20 cellular contexts compared by ENCODE assay signal in the genomic region with DNA sequence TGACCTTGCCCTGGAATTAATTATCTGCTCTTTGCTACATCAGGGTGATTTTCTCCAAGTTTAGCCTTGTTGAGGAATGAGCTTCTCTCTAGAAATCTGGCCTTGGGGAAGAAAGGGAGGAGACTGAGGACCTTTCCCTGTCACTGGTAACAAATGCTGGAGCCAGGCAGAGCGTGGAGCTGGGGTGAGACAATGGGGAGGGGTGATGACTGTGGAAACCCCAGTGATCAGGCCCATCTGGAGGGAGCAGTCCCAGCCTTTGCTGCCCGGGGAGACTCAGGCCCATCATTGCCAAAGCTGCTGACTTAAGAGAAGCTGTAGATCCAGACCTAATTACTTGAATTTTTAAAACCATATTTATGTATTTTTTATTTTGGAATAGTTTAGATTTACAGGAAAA. TPM values are rescaled to one million over a fixed set of nuclear protein-coding genes. Genes with fewer than 3 reads are reported as not detected.
A peak's percentile ranks its signal among the peaks of the same experiment; 100 is the strongest.
DNase-seq lines count a peak whose midpoint lies in the region; ATAC-seq, FAIRE-seq and TF ChIP-seq lines count a peak whose summit lies in the region.
"Had no signal": no experiment of that assay in that cellular context is flagged by ENCODE, and none has a peak within 500 bp of the region (broad histone marks: within the 10 kb centered on the region; RNA-seq: fewer than 3 reads in every experiment).

No MANE protein-coding gene starts in this region.

- H3K27ac ChIP-seq in kidney (ENCODE audit: low read depth in 2 of 2, low read length in 2 of 2) (no peak overlapping the region), upper lobe of right lung (no peak overlapping the region)
- H3K27ac ChIP-seq: transverse colon had no signal

- H3K9me3 Mint-ChIP-seq in activated T-cell treated with anti-CD3 and anti-CD28 coated beads, Interleukin-2, amount 50 U/mL, for 24 hours, result peaks cover 3% of the 10 kb centered on the region
- H3K9me3 Mint-ChIP-seq in activated T-helper 17 cell treated with anti-CD3 and anti-CD28 coated beads, Interleukin-2, amount 50 U/mL, for 72 hours, result no peaks in the 10 kb centered on the region
- H3K9me3 Mint-ChIP-seq: memory B cell; naive thymus-derived CD8-positive, alpha-beta T cell had no signal

- no peaks in the 10 kb centered on the region for H3K27me3 ChIP-seq in upper lobe of right lung
- H3K27me3 ChIP-seq: transverse colon had no signal

- peaks cover 29% of the 10 kb centered on the region for H3K36me3 Mint-ChIP-seq in activated T-cell treated with anti-CD3 and anti-CD28 coated beads, Interleukin-2, amount 50 U/mL, for 24 hours (ENCODE audit: low read depth)
- no peaks in the 10 kb centered on the region for H3K36me3 Mint-ChIP-seq in activated T-helper 17 cell treated with anti-CD3 and anti-CD28 coated beads, Interleukin-2, amount 50 U/mL, for 72 hours (ENCODE audit: low read depth)
- H3K36me3 Mint-ChIP-seq: CD14-positive monocyte had no signal

- DNase-seq in activated T-cell treated with anti-CD3 and anti-CD28 coated beads, Interleukin-2, amount 50 U/mL, for 24 hours, result no peak
- no peak for DNase-seq in activated T-cell treated with anti-CD3 and anti-CD28 coated beads, Interleukin-2, amount 50 U/mL, for 1 hour
- DNase-seq in kidney (peak; percentile 72), upper lobe of right lung (no peak), hepatic stellate cell (ENCODE audit: low spot score) (no peak), NCI-H345 (lab: John Stamatoyannopoulos, UW) (no peak)
- DNase-seq: activated CD4-positive, CD25-positive, alpha-beta regulatory T cell treated with anti-CD3 and anti-CD28 coated beads, Interleukin-2, amount 50 U/mL, for 72 hours; central memory CD4-positive, alpha-beta T cell; GDM1; naive thymus-derived CD8-positive, alpha-beta T cell; NCI-H2171; NCI-H526 treated with DMSO at 0.1 percent for 48 hours; stimulated activated CD4-positive, alpha-beta T cell treated with anti-CD3 and anti-CD28 coated beads, Interleukin-2, amount 100 ng/mL, for 24 hours; stimulated activated naive CD8-positive, alpha-beta T cell treated with anti-CD3 and anti-CD28 coated beads, Interleukin-15, Interleukin-2, amounts not matched to agents 100 U/mL and 50 U/mL, for 24 hours; T-helper 9 cell; transverse colon had no signal

- H3K27ac Mint-ChIP-seq in activated T-cell treated with anti-CD3 and anti-CD28 coated beads, Interleukin-2, amount 50 U/mL, for 24 hours, result peak overlapping the region; percentile 8
- H3K27ac Mint-ChIP-seq in activated T-helper 17 cell treated with anti-CD3 and anti-CD28 coated beads, Interleukin-2, amount 50 U/mL, for 72 hours, result peak overlapping the region; percentile 23
- H3K27ac Mint-ChIP-seq: CD14-positive monocyte, memory B cell had no signal

- H3K4me3 ChIP-seq in kidney (ENCODE audit: low read length in 2 of 2), result no peak overlapping the region
- H3K4me3 ChIP-seq in upper lobe of right lung, result no peak overlapping the region
- H3K4me3 ChIP-seq: transverse colon had no signal

- no peaks in the 10 kb centered on the region for H3K36me3 ChIP-seq in kidney (ENCODE audit: control insufficient read depth in 1 of 2, insufficient read depth in 2 of 2, low read length in 2 of 2)
- no peaks in the 10 kb centered on the region for H3K36me3 ChIP-seq in upper lobe of right lung
- H3K36me3 ChIP-seq: transverse colon had no signal

- peaks cover 7% of the 10 kb centered on the region for H3K4me1 Mint-ChIP-seq in activated T-cell treated with anti-CD3 and anti-CD28 coated beads, Interleukin-2, amount 50 U/mL, for 24 hours (ENCODE audit: low read depth)
- no peaks in the 10 kb centered on the region for H3K4me1 Mint-ChIP-seq in activated T-helper 17 cell treated with anti-CD3 and anti-CD28 coated beads, Interleukin-2, amount 50 U/mL, for 72 hours

- H3K4me1 ChIP-seq in kidney (ENCODE audit: control insufficient read depth in 1 of 2, insufficient read depth in 1 of 2, low read depth in 1 of 2, low read length in 2 of 2) (peaks cover 0 to 4% of the 10 kb centered on the region in 2 donors), upper lobe of right lung (no peaks in the 10 kb centered on the region)

- FAIRE-seq in kidney (lab: Jason Lieb, UNC), result no peak

- H3K27me3 Mint-ChIP-seq in activated T-cell treated with anti-CD3 and anti-CD28 coated beads, Interleukin-2, amount 50 U/mL, for 24 hours, result no peaks in the 10 kb centered on the region
- no peaks in the 10 kb centered on the region for H3K27me3 Mint-ChIP-seq in activated T-helper 17 cell treated with anti-CD3 and anti-CD28 coated beads, Interleukin-2, amount 50 U/mL, for 72 hours
- H3K27me3 Mint-ChIP-seq: memory B cell; naive thymus-derived CD8-positive, alpha-beta T cell had no signal

- intact Hi-C loops in kidney (cut with DNase I), result no loop called here
- intact Hi-C loops in upper lobe of right lung (cut with DNase I), result no loop called here

- H3K9me3 ChIP-seq in kidney (ENCODE audit: control insufficient read depth in 1 of 2, low read length in 2 of 2) (no peaks in the 10 kb centered on the region), upper lobe of right lung (no peaks in the 10 kb centered on the region)
- H3K9me3 ChIP-seq: transverse colon had no signal

- no peak for TF ChIP-seq CTCF in kidney (IDR thresholded peaks at IDR 0.05; ENCODE audit: borderline replicate concordance, extremely low read depth, insufficient read depth)
- TF ChIP-seq CTCF in upper lobe of right lung (IDR thresholded peaks at IDR 0.05), result no peak

- ATAC-seq in activated T-helper 17 cell treated with anti-CD3 and anti-CD28 coated beads, Interleukin-2, amount 50 U/mL, for 72 hours (replicated peaks), result no peak
- ATAC-seq in upper lobe of right lung (peak; percentile 40), HG03521 (IDR thresholded peaks at IDR 0.05; ENCODE audit: unreplicated experiment) (no peak)
- ATAC-seq: naive thymus-derived CD8-positive, alpha-beta T cell; stimulated activated naive CD8-positive, alpha-beta T cell treated with anti-CD3 and anti-CD28 coated beads, Interleukin-15, Interleukin-2, amounts not matched to agents 100 U/mL and 50 U/mL, for 24 hours had no signal

- no peak overlapping the region for H3K4me3 Mint-ChIP-seq in activated T-cell treated with anti-CD3 and anti-CD28 coated beads, Interleukin-2, amount 50 U/mL, for 24 hours
- no peak overlapping the region for H3K4me3 Mint-ChIP-seq in activated T-helper 17 cell treated with anti-CD3 and anti-CD28 coated beads, Interleukin-2, amount 50 U/mL, for 72 hours
- H3K4me3 Mint-ChIP-seq: CD14-positive monocyte; memory B cell; naive thymus-derived CD8-positive, alpha-beta T cell had no signal

- no peak overlapping the region for H3K9ac ChIP-seq in kidney (ENCODE audit: low read length in 2 of 2)

RNA-seq across cellular contexts. Expression of gene BCAS4, which starts 31.3 kb away (rescaled TPM):
- total RNA-seq in activated T-helper 17 cell treated with anti-CD3 and anti-CD28 coated beads, Interleukin-2, amount 50 U/mL, for 72 hours, result 1 to 10 TPM; 3.8 to 9.7 TPM
- total RNA-seq in kidney (10.6 TPM), upper lobe of right lung (4.3 TPM)
- polyA plus RNA-seq in kidney (ENCODE audit: insufficient read depth, low read depth, low replicate concordance), result 17.1 TPM
